ENCODE assay signal across 1 cellular context in the genomic region with DNA sequence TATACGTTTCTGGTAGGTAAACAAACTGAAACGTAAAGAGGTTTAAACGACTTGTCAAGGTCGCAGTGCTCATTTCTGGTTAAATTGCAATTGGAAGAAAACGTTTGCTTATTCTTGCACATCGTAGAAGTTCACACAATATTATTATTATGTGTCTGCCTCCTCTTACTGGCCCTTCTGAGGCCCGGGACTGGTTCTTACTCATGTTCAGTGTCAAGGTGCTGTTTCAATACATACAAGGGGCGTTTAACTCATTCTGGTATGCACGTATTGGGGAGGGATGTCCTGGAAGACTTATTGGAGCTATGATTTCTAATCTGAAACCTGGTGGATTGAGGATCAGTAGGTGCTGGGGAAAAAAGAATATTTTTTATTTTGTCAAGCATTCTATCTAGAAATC.
TF ChIP-seq lines count a peak whose summit lies in the region.

No MANE protein-coding gene starts in this region.

TF ChIP-seq in GM23338, 12 proteins besides CTCF, POLR2A, EP300 and RAD21 (continued from another document):
- TF ChIP-seq, protein P1, sequence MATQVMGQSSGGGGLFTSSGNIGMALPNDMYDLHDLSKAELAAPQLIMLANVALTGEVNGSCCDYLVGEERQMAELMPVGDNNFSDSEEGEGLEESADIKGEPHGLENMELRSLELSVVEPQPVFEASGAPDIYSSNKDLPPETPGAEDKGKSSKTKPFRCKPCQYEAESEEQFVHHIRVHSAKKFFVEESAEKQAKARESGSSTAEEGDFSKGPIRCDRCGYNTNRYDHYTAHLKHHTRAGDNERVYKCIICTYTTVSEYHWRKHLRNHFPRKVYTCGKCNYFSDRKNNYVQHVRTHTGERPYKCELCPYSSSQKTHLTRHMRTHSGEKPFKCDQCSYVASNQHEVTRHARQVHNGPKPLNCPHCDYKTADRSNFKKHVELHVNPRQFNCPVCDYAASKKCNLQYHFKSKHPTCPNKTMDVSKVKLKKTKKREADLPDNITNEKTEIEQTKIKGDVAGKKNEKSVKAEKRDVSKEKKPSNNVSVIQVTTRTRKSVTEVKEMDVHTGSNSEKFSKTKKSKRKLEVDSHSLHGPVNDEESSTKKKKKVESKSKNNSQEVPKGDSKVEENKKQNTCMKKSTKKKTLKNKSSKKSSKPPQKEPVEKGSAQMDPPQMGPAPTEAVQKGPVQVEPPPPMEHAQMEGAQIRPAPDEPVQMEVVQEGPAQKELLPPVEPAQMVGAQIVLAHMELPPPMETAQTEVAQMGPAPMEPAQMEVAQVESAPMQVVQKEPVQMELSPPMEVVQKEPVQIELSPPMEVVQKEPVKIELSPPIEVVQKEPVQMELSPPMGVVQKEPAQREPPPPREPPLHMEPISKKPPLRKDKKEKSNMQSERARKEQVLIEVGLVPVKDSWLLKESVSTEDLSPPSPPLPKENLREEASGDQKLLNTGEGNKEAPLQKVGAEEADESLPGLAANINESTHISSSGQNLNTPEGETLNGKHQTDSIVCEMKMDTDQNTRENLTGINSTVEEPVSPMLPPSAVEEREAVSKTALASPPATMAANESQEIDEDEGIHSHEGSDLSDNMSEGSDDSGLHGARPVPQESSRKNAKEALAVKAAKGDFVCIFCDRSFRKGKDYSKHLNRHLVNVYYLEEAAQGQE (IDR thresholded peaks at IDR 0.05; ENCODE audit: unreplicated experiment), result no peak
- TF ChIP-seq ZNF114 (CRISPR knock-in tag; IDR thresholded peaks at IDR 0.05), result no peak
- TF ChIP-seq EZH2 (IDR thresholded peaks at IDR 0.05; ENCODE audit: low read depth, unreplicated experiment), result no peak
- TF ChIP-seq, protein P2, sequence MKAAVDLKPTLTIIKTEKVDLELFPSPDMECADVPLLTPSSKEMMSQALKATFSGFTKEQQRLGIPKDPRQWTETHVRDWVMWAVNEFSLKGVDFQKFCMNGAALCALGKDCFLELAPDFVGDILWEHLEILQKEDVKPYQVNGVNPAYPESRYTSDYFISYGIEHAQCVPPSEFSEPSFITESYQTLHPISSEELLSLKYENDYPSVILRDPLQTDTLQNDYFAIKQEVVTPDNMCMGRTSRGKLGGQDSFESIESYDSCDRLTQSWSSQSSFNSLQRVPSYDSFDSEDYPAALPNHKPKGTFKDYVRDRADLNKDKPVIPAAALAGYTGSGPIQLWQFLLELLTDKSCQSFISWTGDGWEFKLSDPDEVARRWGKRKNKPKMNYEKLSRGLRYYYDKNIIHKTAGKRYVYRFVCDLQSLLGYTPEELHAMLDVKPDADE (IDR thresholded peaks at IDR 0.05), result no peak
- no peak for TF ChIP-seq POLR2AphosphoS5 (IDR thresholded peaks at IDR 0.05; ENCODE audit: low read depth)
- TF ChIP-seq STAT1 (IDR thresholded peaks at IDR 0.05; ENCODE audit: unreplicated experiment), result no peak
- TF ChIP-seq CREB1 (CRISPR knock-in tag; IDR thresholded peaks at IDR 0.05; ENCODE audit: low read depth), result no peak
